13 cellular contexts compared by ENCODE assay signal in genomic region chr1:204384636-204385354, GRCh38. TPM values are rescaled to one million over a fixed set of nuclear protein-coding genes. Genes with fewer than 3 reads are reported as not detected.
DNase-seq lines count a peak whose midpoint lies in the region; TF ChIP-seq lines count a peak whose summit lies in the region.
"Had no signal": no experiment of that assay in that cellular context is flagged by ENCODE, and none has a peak within 500 bp of the region (broad histone marks: within the 10 kb centered on the region; RNA-seq: fewer than 3 reads in every experiment).

No MANE protein-coding gene starts in this region.

- no peak overlapping the region for H3K27ac Mint-ChIP-seq in endodermal cell

- H3K36me3 ChIP-seq in endodermal cell (ENCODE audit: control insufficient read depth, insufficient read depth, low read length), result no peaks in the 10 kb centered on the region

- H3K9ac ChIP-seq in endodermal cell (ENCODE audit: extremely low read depth, low read length, poor library complexity, severe bottlenecking), result no peak overlapping the region

- TF ChIP-seq CTCF in endodermal cell (conservative IDR thresholded peaks at IDR 0.05), result no peak

- peaks cover 18% of the 10 kb centered on the region for H3K27me3 Mint-ChIP-seq in endodermal cell (ENCODE audit: insufficient read depth)
- H3K27me3 Mint-ChIP-seq: central memory CD8-positive, alpha-beta T cell had no signal

- H3K4me1 ChIP-seq in endodermal cell (ENCODE audit: control insufficient read depth, insufficient read depth, low read length), result no peaks in the 10 kb centered on the region

- WGBS in endodermal cell (ENCODE audit: insufficient coverage in 1 of 2, insufficient read length in 1 of 2), 2 experiments, result 94 to 100% methylated on average over 4 to 7 of the region's 7 CpGs

- H3K9me3 Mint-ChIP-seq in endodermal cell, result no peaks in the 10 kb centered on the region
- H3K9me3 Mint-ChIP-seq: central memory CD8-positive, alpha-beta T cell had no signal

- H3K4me3 Mint-ChIP-seq in endodermal cell, result no peak overlapping the region
- H3K4me3 Mint-ChIP-seq: central memory CD8-positive, alpha-beta T cell had no signal

- H3K9me3 ChIP-seq in endodermal cell (ENCODE audit: control insufficient read depth, low read length), result no peaks in the 10 kb centered on the region

- peak; percentile 30 for DNase-seq in COLO829 (ENCODE audit: low spot score)
- peak; percentile 33 for DNase-seq in NCI-H2171 (lab: John Stamatoyannopoulos, UW)
- peak; percentile 31 for DNase-seq in endodermal cell
- DNase-seq in occipital lobe (lab: John Stamatoyannopoulos, UW), result peak; percentile 62
- no peak for DNase-seq in HuH-7 (ENCODE audit: low spot score)
- DNase-seq in HUDEP-2 (lab: John Stamatoyannopoulos, UW; ENCODE audit: unreplicated experiment in 76 of 76), result no peak
- no peak for DNase-seq in stimulated activated CD4-positive, alpha-beta T cell treated with anti-CD3 and anti-CD28 coated beads, Interleukin-12 subunit alpha, Interleukin-12 subunit beta, amount 100 ng/mL, for 4 hours
- DNase-seq in NOMO-1 (lab: John Stamatoyannopoulos, UW; ENCODE audit: unreplicated experiment in 2 of 2), result no peak
- DNase-seq: activated CD4-positive, alpha-beta T cell treated with anti-CD3 and anti-CD28 coated beads, Interleukin-2, amount 50 U/mL, for 4 hours; Calu3; RPMI8226; stimulated activated CD8-positive, alpha-beta memory T cell treated with anti-CD3 and anti-CD28 coated beads, Interleukin-4, amount 100 ng/mL, for 48 hours had no signal

- no peak overlapping the region for H3K4me3 ChIP-seq in endodermal cell (ENCODE audit: low read length)

- H3K4me1 Mint-ChIP-seq in endodermal cell, result no peaks in the 10 kb centered on the region

- peaks cover 62% of the 10 kb centered on the region for H3K27me3 ChIP-seq in endodermal cell (ENCODE audit: control insufficient read depth, insufficient read depth, low read length, poor library complexity, severe bottlenecking)

- no peak overlapping the region for H3K27ac ChIP-seq in endodermal cell (ENCODE audit: low read depth, low read length)

- H3K36me3 Mint-ChIP-seq in endodermal cell (ENCODE audit: low read depth), result no peaks in the 10 kb centered on the region

RNA-seq across cellular contexts. Expression of gene PLEKHA6, which starts 25.1 kb away (rescaled TPM):
- total RNA-seq in endodermal cell, result 10 to 100 TPM; 37.0 to 43.3 TPM
- polyA plus RNA-seq in endodermal cell (2013, experiment 1 of 2), result 15.0 TPM
- polyA plus RNA-seq in endodermal cell (2013, experiment 2 of 2), result 14.0 TPM
- 7.5 TPM for total RNA-seq in occipital lobe

RNA-seq across cellular contexts. Expression of gene PPP1R15B, which starts 26.8 kb away (rescaled TPM):
- 10 to 100 TPM; 44.8 to 79.2 TPM for total RNA-seq in endodermal cell
- 34.4 TPM for polyA plus RNA-seq in endodermal cell (2013, experiment 1 of 2)
- polyA plus RNA-seq in endodermal cell (2013, experiment 2 of 2), result 30.5 TPM
- total RNA-seq in occipital lobe, result 43.4 TPM

Comparison
In these comparisons a context has a peak if more than half of its experiments do, and no peak if none do; other contexts are left out.
1. DNase-seq: peak in COLO829 (single experiment), NCI-H2171 (single experiment), endodermal cell (single experiment) and occipital lobe (single experiment); none in HuH-7 (single experiment), HUDEP-2 (0 of 76), stimulated activated CD4-positive, alpha-beta T cell treated with anti-CD3 and anti-CD28 coated beads, Interleukin-12 subunit alpha, Interleukin-12 subunit beta, amount 100 ng/mL, for 4 hours (single experiment) and NOMO-1 (0 of 2).